Comparison of ENCODE assay signal across 23 cellular contexts in genomic region chr19:48158210-48158790, GRCh38. TPM values are rescaled to one million over a fixed set of nuclear protein-coding genes. Genes with fewer than 3 reads are reported as not detected.
A peak's percentile ranks its signal among the peaks of the same experiment; 100 is the strongest.
DNase-seq lines count a peak whose midpoint lies in the region; ATAC-seq, FAIRE-seq and TF ChIP-seq lines count a peak whose summit lies in the region.
"Had no signal": no experiment of that assay in that cellular context is flagged by ENCODE, and none has a peak within 500 bp of the region (broad histone marks: within the 10 kb centered on the region; RNA-seq: fewer than 3 reads in every experiment).

No MANE protein-coding gene starts in this region.

- WGBS in right cardiac atrium: 63% methylated on average over 12 of the region's 12 CpGs

- H3K4me3 ChIP-seq in CD4-positive, CD25-positive, alpha-beta regulatory T cell (ENCODE audit: low read depth, low read length): no peak overlapping the region
- H3K4me3 ChIP-seq in KMS-11 (IDR thresholded peaks at IDR 0.05; ENCODE audit: insufficient read depth, low read depth, low read length): no peak overlapping the region
- no peak overlapping the region for H3K4me3 ChIP-seq in astrocyte (ENCODE audit: insufficient read depth, low read depth, low read length)
- H3K4me3 ChIP-seq in right cardiac atrium (ENCODE audit: low read length): no peak overlapping the region
- H3K4me3 ChIP-seq: GM23248, K562, Peyer's patch had no signal

- no peaks in the 10 kb centered on the region for H3K4me1 ChIP-seq in CD4-positive, CD25-positive, alpha-beta regulatory T cell (ENCODE audit: control insufficient read depth, insufficient read depth, low read length, poor library complexity, severe bottlenecking)
- peaks cover 29% of the 10 kb centered on the region for H3K4me1 ChIP-seq in KMS-11 (ENCODE audit: low read depth, poor library complexity, severe bottlenecking)
- no peaks in the 10 kb centered on the region for H3K4me1 ChIP-seq in astrocyte (ENCODE audit: insufficient read depth, low read length)
- no peaks in the 10 kb centered on the region for H3K4me1 ChIP-seq in right cardiac atrium (ENCODE audit: control insufficient read depth, insufficient read depth, low read length)
- H3K4me1 ChIP-seq: Peyer's patch had no signal

- no peak for FAIRE-seq in astrocyte (lab: Jason Lieb, UNC)
- FAIRE-seq: GM12891, GM18507, K562 had no signal

- peaks cover 50% of the 10 kb centered on the region for H3K36me3 ChIP-seq in CD4-positive, CD25-positive, alpha-beta regulatory T cell (ENCODE audit: control insufficient read depth, insufficient read depth, low read length)
- no peaks in the 10 kb centered on the region; the same call in 1 of the 2 replicates for H3K36me3 ChIP-seq in KMS-11 (ENCODE audit: insufficient read depth)
- peaks cover 7% of the 10 kb centered on the region for H3K36me3 ChIP-seq in astrocyte (ENCODE audit: insufficient read depth, low read length)

- H3K4me3 Mint-ChIP-seq in CD4-positive, CD25-positive, alpha-beta regulatory T cell: no peak overlapping the region
- H3K4me3 Mint-ChIP-seq in astrocyte (ENCODE audit: unreplicated experiment): peak overlapping the region; percentile 8
- no peak overlapping the region for H3K4me3 Mint-ChIP-seq in activated CD4-positive, alpha-beta memory T cell treated with anti-CD3 and anti-CD28 coated beads for 36 hours

- H3K27me3 ChIP-seq in CD4-positive, CD25-positive, alpha-beta regulatory T cell (ENCODE audit: control insufficient read depth, insufficient read depth, low read length): no peaks in the 10 kb centered on the region
- no peaks in the 10 kb centered on the region for H3K27me3 ChIP-seq in KMS-11 (ENCODE audit: insufficient read depth, low read depth)
- H3K27me3 ChIP-seq in astrocyte (ENCODE audit: insufficient read depth, low read length): no peaks in the 10 kb centered on the region
- H3K27me3 ChIP-seq in right cardiac atrium (ENCODE audit: control insufficient read depth, insufficient read depth): no peaks in the 10 kb centered on the region
- H3K27me3 ChIP-seq: Peyer's patch had no signal

- H2AFZ ChIP-seq in KMS-11 (ENCODE audit: low read depth) (no peak overlapping the region), astrocyte (ENCODE audit: low read depth, low read length) (no peak overlapping the region)
- H2AFZ ChIP-seq: GM23248 had no signal

- intact Hi-C loops in right cardiac atrium (cut with DNase I): no loop called here
- intact Hi-C loops in activated CD4-positive, alpha-beta memory T cell treated with anti-CD3 and anti-CD28 coated beads for 36 hours (cut with micrococcal nuclease): no loop called here

- no peak; the same call in 1 of the 2 replicates for TF ChIP-seq CTCF in KMS-11 (conservative IDR thresholded peaks at IDR 0.05; ENCODE audit: low read depth, low read length)
- no peak for TF ChIP-seq CTCF in astrocyte (IDR thresholded peaks at IDR 0.05; ENCODE audit: insufficient read depth, low read depth, low read length)

- peak overlapping the region in 2 of 3 donors; percentile 11 to 84 for H3K27ac Mint-ChIP-seq in CD4-positive, CD25-positive, alpha-beta regulatory T cell
- peak overlapping the region; percentile 36 for H3K27ac Mint-ChIP-seq in astrocyte (ENCODE audit: unreplicated experiment)
- no peak overlapping the region for H3K27ac Mint-ChIP-seq in activated CD4-positive, alpha-beta memory T cell treated with anti-CD3 and anti-CD28 coated beads for 36 hours

- POLR2A ChIA-PET in activated CD4-positive, alpha-beta memory T cell treated with anti-CD3 and anti-CD28 coated beads for 36 hours (lab: Charles Lee): no interaction called here

- CTCF ChIA-PET in activated CD4-positive, alpha-beta memory T cell treated with anti-CD3 and anti-CD28 coated beads for 36 hours (lab: Charles Lee): no interaction called here

- H3K4me2 ChIP-seq in KMS-11: peak overlapping the region; percentile 59
- H3K4me2 ChIP-seq in astrocyte (ENCODE audit: low read length): no peak overlapping the region
- H3K4me2 ChIP-seq: SK-N-SH had no signal

- H3K27ac ChIP-seq in CD4-positive, CD25-positive, alpha-beta regulatory T cell (ENCODE audit: insufficient read depth, low read length, poor library complexity, severe bottlenecking): no peak overlapping the region
- H3K27ac ChIP-seq in KMS-11 (peak overlapping the region; percentile 6; the same call in 1 of the 2 replicates), astrocyte (ENCODE audit: low read depth, low read length) (no peak overlapping the region), right cardiac atrium (ENCODE audit: low read length) (peak overlapping the region; percentile 45)
- H3K27ac ChIP-seq: C4-2B, GM23248, Peyer's patch had no signal

- H3K9me3 Mint-ChIP-seq in CD4-positive, CD25-positive, alpha-beta regulatory T cell: no peaks in the 10 kb centered on the region
- H3K9me3 Mint-ChIP-seq in astrocyte (ENCODE audit: unreplicated experiment): no peaks in the 10 kb centered on the region
- H3K9me3 Mint-ChIP-seq in activated CD4-positive, alpha-beta memory T cell treated with anti-CD3 and anti-CD28 coated beads for 36 hours: no peaks in the 10 kb centered on the region

- no peaks in the 10 kb centered on the region for H3K9me3 ChIP-seq in CD4-positive, CD25-positive, alpha-beta regulatory T cell (ENCODE audit: control insufficient read depth in 2 of 2, low read length in 2 of 2)
- H3K9me3 ChIP-seq in astrocyte (ENCODE audit: insufficient read depth, low read depth, low read length) (no peaks in the 10 kb centered on the region), right cardiac atrium (ENCODE audit: control insufficient read depth, low read length) (no peaks in the 10 kb centered on the region)
- H3K9me3 ChIP-seq: Peyer's patch, SK-N-SH had no signal

- H3K27me3 Mint-ChIP-seq in CD4-positive, CD25-positive, alpha-beta regulatory T cell: no peaks in the 10 kb centered on the region
- no peaks in the 10 kb centered on the region for H3K27me3 Mint-ChIP-seq in astrocyte (ENCODE audit: low read depth, unreplicated experiment)
- no peaks in the 10 kb centered on the region for H3K27me3 Mint-ChIP-seq in activated CD4-positive, alpha-beta memory T cell treated with anti-CD3 and anti-CD28 coated beads for 36 hours

- peaks cover 44% of the 10 kb centered on the region for H3K36me3 Mint-ChIP-seq in CD4-positive, CD25-positive, alpha-beta regulatory T cell
- H3K36me3 Mint-ChIP-seq in astrocyte (ENCODE audit: low read depth, unreplicated experiment): peaks cover 19% of the 10 kb centered on the region
- H3K36me3 Mint-ChIP-seq in activated CD4-positive, alpha-beta memory T cell treated with anti-CD3 and anti-CD28 coated beads for 36 hours: peaks cover 63% of the 10 kb centered on the region

- peaks cover 0 to 4% (median 0%) of the 10 kb centered on the region in 4 donors for H3K4me1 Mint-ChIP-seq in CD4-positive, CD25-positive, alpha-beta regulatory T cell
- no peaks in the 10 kb centered on the region for H3K4me1 Mint-ChIP-seq in astrocyte (ENCODE audit: low read depth, unreplicated experiment)
- no peaks in the 10 kb centered on the region for H3K4me1 Mint-ChIP-seq in activated CD4-positive, alpha-beta memory T cell treated with anti-CD3 and anti-CD28 coated beads for 36 hours (ENCODE audit: low read depth)

- H4K20me1 ChIP-seq in KMS-11 (ENCODE audit: insufficient read depth): no peaks in the 10 kb centered on the region
- H4K20me1 ChIP-seq in astrocyte (ENCODE audit: insufficient read depth, low read length): no peaks in the 10 kb centered on the region

- H3K79me2 ChIP-seq in KMS-11 (ENCODE audit: insufficient read depth, low read depth) (no peaks in the 10 kb centered on the region), astrocyte (ENCODE audit: insufficient read depth, low read length) (no peaks in the 10 kb centered on the region)

- no peak overlapping the region for H3K9ac ChIP-seq in KMS-11
- H3K9ac ChIP-seq in astrocyte (ENCODE audit: low read length): no peak overlapping the region
- H3K9ac ChIP-seq: GM23248, SK-N-SH had no signal

- ATAC-seq in CD4-positive, CD25-positive, alpha-beta regulatory T cell (ENCODE audit: low read depth in 2 of 2): no peak
- ATAC-seq in right cardiac atrium: peak; percentile 53 to 65
- ATAC-seq: K562 had no signal

- no peak for DNase-seq in CD4-positive, CD25-positive, alpha-beta regulatory T cell
- DNase-seq in astrocyte (ENCODE audit: low read depth) (no peak), right cardiac atrium (peak in 1 of 3 donors; percentile 58), DMS153 treated with DMSO at 0.1 percent for 48 hours (lab: John Stamatoyannopoulos, UW; ENCODE audit: unreplicated experiment) (no peak), mucosa of gallbladder (ENCODE audit: low spot score) (no peak)
- no peak for DNase-seq in activated CD4-positive, alpha-beta memory T cell treated with anti-CD3 and anti-CD28 coated beads for 36 hours
- DNase-seq: AML-193, DMS53, EL, GM23248, HCEC 1CT, MV-4-11, NCI-H1417, NCI-H187 treated with DMSO at 0.1 percent for 48 hours, NCI-H526, Peyer's patch, SHP77, SK-N-SH had no signal

RNA-seq across cellular contexts. Expression of gene LIG1, which starts 11.8 kb away (rescaled TPM):
- total RNA-seq in CD4-positive, CD25-positive, alpha-beta regulatory T cell: 68.2 TPM
- polyA plus RNA-seq in CD4-positive, CD25-positive, alpha-beta regulatory T cell: 10 to 100 TPM; 24.9 to 31.0 (median 27.7) TPM
- total RNA-seq in astrocyte (16.8 and 19.2 TPM in 2 replicates), right cardiac atrium (1 to 10 TPM; 3.8 to 8.4 (median 5.5) TPM), mucosa of gallbladder (22.6 TPM)
- 4.2 TPM for polyA plus RNA-seq in right cardiac atrium
- total RNA-seq in activated CD4-positive, alpha-beta memory T cell treated with anti-CD3 and anti-CD28 coated beads for 36 hours: 100 to 1,000 TPM; 174 TPM

RNA-seq across cellular contexts. Expression of gene ZSWIM9, which starts 12.2 kb away (rescaled TPM):
- 5.0 TPM for total RNA-seq in CD4-positive, CD25-positive, alpha-beta regulatory T cell
- polyA plus RNA-seq in CD4-positive, CD25-positive, alpha-beta regulatory T cell: 1 to 10 TPM in 1 of 4 donors, under 1 TPM in 3; 0.29 to 1.0 (median 0.63) TPM
- 4.7 TPM in 2 replicates for total RNA-seq in astrocyte
- 1 to 10 TPM; 5.4 to 6.9 (median 6.5) TPM for total RNA-seq in right cardiac atrium
- 5.7 TPM for polyA plus RNA-seq in right cardiac atrium
- total RNA-seq in activated CD4-positive, alpha-beta memory T cell treated with anti-CD3 and anti-CD28 coated beads for 36 hours: 1 to 10 TPM; 7.4 to 8.0 TPM
- total RNA-seq in mucosa of gallbladder: 10.7 TPM

RNA-seq across cellular contexts. Expression of gene PLA2G4C, which starts 47.7 kb away (rescaled TPM):
- 3.5 TPM for total RNA-seq in CD4-positive, CD25-positive, alpha-beta regulatory T cell
- 1 to 10 TPM in 2 of 4 donors, under 1 TPM in 2; 0.59 to 2.7 (median 1.3) TPM for polyA plus RNA-seq in CD4-positive, CD25-positive, alpha-beta regulatory T cell
- total RNA-seq in astrocyte (4.1 TPM in 2 replicates), right cardiac atrium (10 to 100 TPM; 24.7 to 39.6 (median 29.3) TPM), mucosa of gallbladder (10.0 TPM)
- polyA plus RNA-seq in right cardiac atrium: 30.1 TPM
- total RNA-seq in activated CD4-positive, alpha-beta memory T cell treated with anti-CD3 and anti-CD28 coated beads for 36 hours: 10 to 100 TPM; 12.4 to 13.3 TPM

Comparison
In these comparisons a context has a peak if more than half of its experiments do, and no peak if none do; other contexts are left out.
1. ATAC-seq: peak in right cardiac atrium (2 of 2); none in CD4-positive, CD25-positive, alpha-beta regulatory T cell (0 of 2).
2. H3K27ac ChIP-seq: peak in KMS-11 (single experiment) and right cardiac atrium (single experiment); none in CD4-positive, CD25-positive, alpha-beta regulatory T cell (single experiment) and astrocyte (single experiment).